Comparison of ENCODE assay signal across 16 cellular contexts in the genomic region with DNA sequence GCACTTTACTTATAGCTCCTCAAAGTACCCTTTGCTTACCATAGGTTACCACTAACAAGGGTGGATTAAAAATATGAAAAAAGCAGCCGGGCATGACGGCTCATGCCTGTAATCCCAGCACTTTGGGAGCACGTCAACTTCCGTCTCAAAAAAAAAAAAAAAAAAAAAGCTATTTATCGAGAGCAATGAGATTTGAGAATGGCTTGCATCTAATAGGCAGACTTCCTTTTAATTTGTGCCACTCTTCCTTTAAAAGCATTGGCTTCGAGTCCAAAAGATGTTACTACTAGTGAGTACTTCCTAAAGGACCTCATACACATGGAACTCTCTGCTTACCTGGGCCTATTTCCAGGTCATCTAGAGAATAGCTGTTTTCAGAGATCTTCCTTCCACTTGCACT. TPM values are rescaled to one million over a fixed set of nuclear protein-coding genes. Genes with fewer than 3 reads are reported as not detected.
DNase-seq lines count a peak whose midpoint lies in the region; ATAC-seq, FAIRE-seq and TF ChIP-seq lines count a peak whose summit lies in the region.
"Had no signal": no experiment of that assay in that cellular context is flagged by ENCODE, and none has a peak within 500 bp of the region (broad histone marks: within the 10 kb centered on the region; RNA-seq: fewer than 3 reads in every experiment).

No MANE protein-coding gene starts in this region.

- FAIRE-seq in keratinocyte (lab: Jason Lieb, UNC), result no peak

- POLR2A ChIA-PET in PC-9 (lab: Charles Lee; ENCODE audit: unreplicated experiment), result interaction anchor here (0.5 kb wide), 1 partner anchor 22 kb away, joined by 9 read pairs; no protein-coding TSS in a partner anchor
- POLR2A ChIA-PET in CD8-positive, alpha-beta memory T cell (lab: Charles Lee), result no interaction called here

- H3K36me3 Mint-ChIP-seq in HFFc6 (ENCODE audit: low read depth), result peaks cover 43% of the 10 kb centered on the region
- peaks cover 3 to 39% (median 16%) of the 10 kb centered on the region in 3 donors for H3K36me3 Mint-ChIP-seq in CD8-positive, alpha-beta memory T cell
- peaks cover 82% of the 10 kb centered on the region for H3K36me3 Mint-ChIP-seq in activated T-helper 2 cell treated with anti-CD3 and anti-CD28 coated beads, Interferon-gamma antibody, Interleukin-2, Interleukin-4, amounts not matched to agents 10 μg/mL and 5 μg/mL and 100 μg/mL, durations not matched to agents 14 hours and 24 hours and 36 hours (ENCODE audit: low read depth)

- H3K9me3 ChIP-seq in PC-9 (ENCODE audit: insufficient read depth, low read depth), result no peaks in the 10 kb centered on the region
- H3K9me3 ChIP-seq in keratinocyte (ENCODE audit: control insufficient read depth, low read depth, low read length), result no peaks in the 10 kb centered on the region
- no peaks in the 10 kb centered on the region for H3K9me3 ChIP-seq in CD8-positive, alpha-beta memory T cell (ENCODE audit: low read length)
- H3K9me3 ChIP-seq: BLaER1 treated with 17β-estradiol and CSF1 and Interleukin-3, amounts not matched to agents 10 nM and 100 nM had no signal

- H3K27me3 Mint-ChIP-seq in HFFc6 (ENCODE audit: insufficient read depth), result peaks cover 2% of the 10 kb centered on the region
- no peaks in the 10 kb centered on the region for H3K27me3 Mint-ChIP-seq in CD8-positive, alpha-beta memory T cell
- H3K27me3 Mint-ChIP-seq in activated T-helper 2 cell treated with anti-CD3 and anti-CD28 coated beads, Interferon-gamma antibody, Interleukin-2, Interleukin-4, amounts not matched to agents 10 μg/mL and 5 μg/mL and 100 μg/mL, durations not matched to agents 14 hours and 24 hours and 36 hours (ENCODE audit: low read depth), result no peaks in the 10 kb centered on the region
- H3K27me3 Mint-ChIP-seq: CD4-positive, CD25-positive, alpha-beta regulatory T cell had no signal

- dilution Hi-C loops in keratinocyte (cut with MboI; ENCODE audit: extremely low pct_ligation_motif_present, low sequenced_read_pairs), result no loop called here

- H3K27ac ChIP-seq in PC-9, result peak overlapping the region; percentile 100; the same call in 1 of the 2 replicates
- peak overlapping the region; percentile 67 for H3K27ac ChIP-seq in keratinocyte (ENCODE audit: control insufficient read depth, insufficient read depth, low read length)
- no peak overlapping the region for H3K27ac ChIP-seq in CD8-positive, alpha-beta memory T cell (ENCODE audit: low read depth, low read length)
- H3K27ac ChIP-seq: BLaER1 treated with 17β-estradiol and CSF1 and Interleukin-3, amounts not matched to agents 10 nM and 100 nM; HL-60 had no signal

- CTCF ChIA-PET in PC-9 (lab: Charles Lee), result interaction anchor here (0.6 kb wide), 1 partner anchor 49 kb away, joined by 5 read pairs; no protein-coding TSS in a partner anchor
- CTCF ChIA-PET in CD8-positive, alpha-beta memory T cell (lab: Charles Lee), result interaction anchor here (0.5 to 0.7 kb wide), 2 partner anchors 9 to 1946 kb away, joined by 3 read pairs; no protein-coding TSS in a partner anchor

- H4K20me1 ChIP-seq in PC-9 (ENCODE audit: insufficient read depth), result no peaks in the 10 kb centered on the region
- H4K20me1 ChIP-seq in keratinocyte (ENCODE audit: control insufficient read depth, extremely low read depth, insufficient read depth, low read length), result no peaks in the 10 kb centered on the region
- H4K20me1 ChIP-seq: BLaER1 treated with 17β-estradiol and CSF1 and Interleukin-3, amounts not matched to agents 10 nM and 100 nM had no signal

- H3K4me3 ChIP-seq in PC-9 (no peak overlapping the region), epithelial cell of esophagus (ENCODE audit: low read length) (peak overlapping the region; percentile 13), keratinocyte (ENCODE audit: control insufficient read depth in 2 of 3, extremely low read depth in 1 of 3, insufficient read depth in 2 of 3, low read depth in 1 of 3, low read length in 3 of 3) (peak overlapping the region in 2 of 3 experiments; percentile 15 to 29)
- H3K4me3 ChIP-seq in CD8-positive, alpha-beta memory T cell (ENCODE audit: low read length), result no peak overlapping the region
- H3K4me3 ChIP-seq: BLaER1 treated with 17β-estradiol and CSF1 and Interleukin-3, amounts not matched to agents 10 nM and 100 nM; GM23248 had no signal

- no TSS peak for BruUV-seq in PC-9 (replicated peaks; lab: Mats Ljungman, UMichigan)

- H3F3A ChIP-seq in PC-9 (ENCODE audit: insufficient read depth, low read depth), result peaks cover 50% of the 10 kb centered on the region

- H3K27ac Mint-ChIP-seq in HFFc6, result peak overlapping the region; percentile 55
- H3K27ac Mint-ChIP-seq in CD8-positive, alpha-beta memory T cell, result no peak overlapping the region
- H3K27ac Mint-ChIP-seq in activated T-helper 2 cell treated with anti-CD3 and anti-CD28 coated beads, Interferon-gamma antibody, Interleukin-2, Interleukin-4, amounts not matched to agents 10 μg/mL and 5 μg/mL and 100 μg/mL, durations not matched to agents 14 hours and 24 hours and 36 hours, result no peak overlapping the region

- no peak for ATAC-seq in HG03196 (IDR thresholded peaks at IDR 0.05; ENCODE audit: unreplicated experiment)

- no peaks in the 10 kb centered on the region for H3K9me3 Mint-ChIP-seq in HFFc6
- H3K9me3 Mint-ChIP-seq in CD8-positive, alpha-beta memory T cell, result no peaks in the 10 kb centered on the region
- H3K9me3 Mint-ChIP-seq in activated T-helper 2 cell treated with anti-CD3 and anti-CD28 coated beads, Interferon-gamma antibody, Interleukin-2, Interleukin-4, amounts not matched to agents 10 μg/mL and 5 μg/mL and 100 μg/mL, durations not matched to agents 14 hours and 24 hours and 36 hours, result no peaks in the 10 kb centered on the region
- H3K9me3 Mint-ChIP-seq: CD4-positive, CD25-positive, alpha-beta regulatory T cell had no signal

- no peaks in the 10 kb centered on the region for H3K9me1 ChIP-seq in keratinocyte (ENCODE audit: control insufficient read depth, extremely low read depth, insufficient read depth, low read length)

- DNase-seq in HFFc6 (no peak), PC-9 (no peak), epithelial cell of esophagus (ENCODE audit: low read depth) (no peak), keratinocyte (ENCODE audit: low read depth, low spot score) (no peak), hypothalamus (lab: John Stamatoyannopoulos, UW) (no peak)
- DNase-seq in CD8-positive, alpha-beta memory T cell, result no peak
- no peak for DNase-seq in activated T-helper 2 cell treated with anti-CD3 and anti-CD28 coated beads, Interferon-gamma antibody, Interleukin-2, Interleukin-4, amounts not matched to agents 10 μg/mL and 5 μg/mL and 100 μg/mL, durations not matched to agents 14 hours and 24 hours and 36 hours (ENCODE audit: low spot score)
- DNase-seq: ACHN; Calu3; CD4-positive, CD25-positive, alpha-beta regulatory T cell; DMS 273 treated with DMSO at 0.1 percent for 48 hours; GM23248; H7 had no signal

- H3K4me3 Mint-ChIP-seq in HFFc6, result no peak overlapping the region
- no peak overlapping the region for H3K4me3 Mint-ChIP-seq in CD8-positive, alpha-beta memory T cell
- H3K4me3 Mint-ChIP-seq in activated T-helper 2 cell treated with anti-CD3 and anti-CD28 coated beads, Interferon-gamma antibody, Interleukin-2, Interleukin-4, amounts not matched to agents 10 μg/mL and 5 μg/mL and 100 μg/mL, durations not matched to agents 14 hours and 24 hours and 36 hours (ENCODE audit: low read depth), result no peak overlapping the region
- H3K4me3 Mint-ChIP-seq: CD4-positive, CD25-positive, alpha-beta regulatory T cell had no signal

- TF ChIP-seq CTCF in HFFc6 (IDR thresholded peaks at IDR 0.05) (no peak), PC-9 (conservative IDR thresholded peaks at IDR 0.05) (no peak), epithelial cell of esophagus (IDR thresholded peaks at IDR 0.05; ENCODE audit: insufficient read depth, low read depth, low read length, missing control alignments) (no peak), keratinocyte (optimal IDR thresholded peaks at IDR 0.05 in 1 of 3, IDR thresholded peaks at IDR 0.05 in 1 of 3, conservative IDR thresholded peaks at IDR 0.05 in 1 of 3; ENCODE audit: extremely low read depth in 1 of 3, insufficient read depth in 2 of 3, low read length in 3 of 3) (no peak)

- no peaks in the 10 kb centered on the region for H3K9me2 ChIP-seq in PC-9 (ENCODE audit: insufficient read depth)

- peaks cover 14% of the 10 kb centered on the region; the same call in 1 of the 2 replicates for H3K79me2 ChIP-seq in PC-9 (ENCODE audit: low read depth)
- H3K79me2 ChIP-seq in keratinocyte (ENCODE audit: control insufficient read depth, insufficient read depth, low read length), result peaks cover 65% of the 10 kb centered on the region

- intact Hi-C loops in PC-9 (cut with micrococcal nuclease; ENCODE audit: unreplicated experiment), result no loop called here
- intact Hi-C loops in activated T-helper 2 cell treated with anti-CD3 and anti-CD28 coated beads, Interferon-gamma antibody, Interleukin-2, Interleukin-4, amounts not matched to agents 10 μg/mL and 5 μg/mL and 100 μg/mL, durations not matched to agents 14 hours and 24 hours and 36 hours (cut with micrococcal nuclease), result no loop called here

- H3K4me1 ChIP-seq in PC-9 (replicated peaks; ENCODE audit: insufficient read depth), result peaks cover 41% of the 10 kb centered on the region
- H3K4me1 ChIP-seq in keratinocyte (ENCODE audit: control insufficient read depth, extremely low read depth, insufficient read depth, low read length), result peaks cover 82% of the 10 kb centered on the region
- peaks cover 7% of the 10 kb centered on the region for H3K4me1 ChIP-seq in CD8-positive, alpha-beta memory T cell (ENCODE audit: insufficient read depth, low read length)
- H3K4me1 ChIP-seq: BLaER1 treated with 17β-estradiol and CSF1 and Interleukin-3, amounts not matched to agents 10 nM and 100 nM had no signal

- peak overlapping the region; percentile 46 for H3K9ac ChIP-seq in keratinocyte (ENCODE audit: control insufficient read depth, extremely low read depth, insufficient read depth, low read length)
- H3K9ac ChIP-seq: BLaER1 treated with 17β-estradiol and CSF1 and Interleukin-3, amounts not matched to agents 10 nM and 100 nM; GM23248 had no signal

- H3K4me1 Mint-ChIP-seq in HFFc6 (ENCODE audit: low read depth), result peaks cover 58% of the 10 kb centered on the region
- H3K4me1 Mint-ChIP-seq in CD8-positive, alpha-beta memory T cell, result peaks cover 3 to 6% (median 4%) of the 10 kb centered on the region in 3 donors
- peaks cover 25% of the 10 kb centered on the region for H3K4me1 Mint-ChIP-seq in activated T-helper 2 cell treated with anti-CD3 and anti-CD28 coated beads, Interferon-gamma antibody, Interleukin-2, Interleukin-4, amounts not matched to agents 10 μg/mL and 5 μg/mL and 100 μg/mL, durations not matched to agents 14 hours and 24 hours and 36 hours (ENCODE audit: low read depth)

- no peaks in the 10 kb centered on the region for H3K27me3 ChIP-seq in PC-9 (ENCODE audit: insufficient read depth, low read depth)
- no peaks in the 10 kb centered on the region for H3K27me3 ChIP-seq in keratinocyte (ENCODE audit: control insufficient read depth, extremely low read depth, insufficient read depth, low read length)
- H3K27me3 ChIP-seq in CD8-positive, alpha-beta memory T cell (ENCODE audit: insufficient read depth, low read length, poor library complexity, severe bottlenecking), result no peaks in the 10 kb centered on the region
- H3K27me3 ChIP-seq: BLaER1 treated with 17β-estradiol and CSF1 and Interleukin-3, amounts not matched to agents 10 nM and 100 nM had no signal

- H3K4me2 ChIP-seq in PC-9, result no peak overlapping the region
- H3K4me2 ChIP-seq in keratinocyte (ENCODE audit: control insufficient read depth, extremely low read depth, insufficient read depth, low read depth, low read length), result peak overlapping the region; percentile 82
- H3K4me2 ChIP-seq: BLaER1 treated with 17β-estradiol and CSF1 and Interleukin-3, amounts not matched to agents 10 nM and 100 nM had no signal

- peaks cover 21% of the 10 kb centered on the region for H3K36me3 ChIP-seq in PC-9 (ENCODE audit: low read depth)
- peaks cover 12 to 35% of the 10 kb centered on the region in 2 experiments for H3K36me3 ChIP-seq in keratinocyte (ENCODE audit: control insufficient read depth in 2 of 2, extremely low read depth in 1 of 2, insufficient read depth in 2 of 2, low read length in 2 of 2)
- H3K36me3 ChIP-seq in CD8-positive, alpha-beta memory T cell (ENCODE audit: insufficient read depth, low read length), result peaks cover 8% of the 10 kb centered on the region

- H2AFZ ChIP-seq in PC-9, result no peak overlapping the region
- H2AFZ ChIP-seq in keratinocyte (ENCODE audit: control insufficient read depth, low read length), result no peak overlapping the region
- H2AFZ ChIP-seq: GM23248 had no signal

RNA-seq across cellular contexts. Expression of a gene that starts 38.5 kb away (rescaled TPM):
- 10 to 100 TPM; 48.0 to 69.3 (median 60.3) TPM for total RNA-seq in HFFc6 (2021; fragmentation: NEBNext Ultra II Directional; extraction: Animal tissue kit (Norgen Biotek cat#: 25700))
- total RNA-seq in PC-9 (2021), result 33.0 and 41.7 TPM in 2 replicates
- polyA plus RNA-seq in keratinocyte, result 50.6 to 72.3 TPM (median 61.4 TPM) in 3 replicates
- 16.5 TPM for polyA plus RNA-seq in keratinocyte (2011; ENCODE audit: low read depth)
- polyA plus RNA-seq in keratinocyte (2011; cell fraction: cytosol; rRNA removed), result 34.2 and 52.2 TPM in 2 replicates
- polyA plus RNA-seq in keratinocyte (2011; cell fraction: nucleus; rRNA removed), result 134 and 136 TPM in 2 replicates
- polyA plus RNA-seq in keratinocyte (2012; ENCODE audit: low replicate concordance), result 22.1 and 30.6 TPM in 2 replicates
- 34.1 to 97.0 TPM (median 89.8 TPM) in 3 replicates for polyA minus RNA-seq in keratinocyte
- 36.1 TPM for polyA minus RNA-seq in keratinocyte (2011; cell fraction: cytosol; rRNA and poly(A)+ RNA removed)
- 43.4 and 81.5 TPM in 2 replicates for polyA minus RNA-seq in keratinocyte (2011; cell fraction: nucleus; rRNA and poly(A)+ RNA removed)
- total RNA-seq in CD8-positive, alpha-beta memory T cell, result 10 to 100 TPM; 55.4 to 62.1 TPM
- 47.4 TPM for polyA plus RNA-seq in CD8-positive, alpha-beta memory T cell
- total RNA-seq in activated T-helper 2 cell treated with anti-CD3 and anti-CD28 coated beads, Interferon-gamma antibody, Interleukin-2, Interleukin-4, amounts not matched to agents 10 μg/mL and 5 μg/mL and 100 μg/mL, durations not matched to agents 14 hours and 24 hours and 36 hours, result 114 and 115 TPM in 2 replicates

Comparison
In these comparisons a context has a peak if more than half of its experiments do, and no peak if none do; other contexts are left out.
1. H3K4me3 ChIP-seq: peak in epithelial cell of esophagus (single experiment) and keratinocyte (2 of 3); none in PC-9 (single experiment) and CD8-positive, alpha-beta memory T cell (single experiment).